In the genomic region with DNA sequence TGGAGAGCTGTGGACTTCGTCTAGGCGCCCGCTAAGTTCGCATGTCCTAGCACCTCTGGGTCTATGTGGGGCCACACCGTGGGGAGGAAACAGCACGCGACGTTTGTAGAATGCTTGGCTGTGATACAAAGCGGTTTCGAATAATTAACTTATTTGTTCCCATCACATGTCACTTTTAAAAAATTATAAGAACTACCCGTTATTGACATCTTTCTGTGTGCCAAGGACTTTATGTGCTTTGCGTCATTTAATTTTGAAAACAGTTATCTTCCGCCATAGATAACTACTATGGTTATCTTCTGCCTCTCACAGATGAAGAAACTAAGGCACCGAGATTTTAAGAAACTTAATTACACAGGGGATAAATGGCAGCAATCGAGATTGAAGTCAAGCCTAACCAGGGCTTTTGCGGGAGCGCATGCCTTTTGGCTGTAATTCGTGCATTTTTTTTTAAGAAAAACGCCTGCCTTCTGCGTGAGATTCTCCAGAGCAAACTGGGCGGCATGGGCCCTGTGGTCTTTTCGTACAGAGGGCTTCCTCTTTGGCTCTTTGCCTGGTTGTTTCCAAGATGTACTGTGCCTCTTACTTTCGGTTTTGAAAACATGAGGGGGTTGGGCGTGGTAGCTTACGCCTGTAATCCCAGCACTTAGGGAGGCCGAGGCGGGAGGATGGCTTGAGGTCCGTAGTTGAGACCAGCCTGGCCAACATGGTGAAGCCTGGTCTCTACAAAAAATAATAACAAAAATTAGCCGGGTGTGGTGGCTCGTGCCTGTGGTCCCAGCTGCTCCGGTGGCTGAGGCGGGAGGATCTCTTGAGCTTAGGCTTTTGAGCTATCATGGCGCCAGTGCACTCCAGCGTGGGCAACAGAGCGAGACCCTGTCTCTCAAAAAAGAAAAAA, we compare ENCODE assay signal across 1 cellular context.
A peak's percentile ranks its signal among the peaks of the same experiment; 100 is the strongest.
TF ChIP-seq lines count a peak whose summit lies in the region.

No MANE protein-coding gene starts in this region.

TF ChIP-seq in K562, 482 proteins besides CTCF, POLR2A, EP300 and RAD21 (continues in another document):
- no peak for TF ChIP-seq MEF2D (tag; conservative IDR thresholded peaks at IDR 0.05; ENCODE audit: low read depth)
- no peak for TF ChIP-seq SRSF3 (IDR thresholded peaks at IDR 0.05; ENCODE audit: insufficient read depth, low read length)
- peak; percentile 42; the same call in 1 of the 2 replicates for TF ChIP-seq ELF1 (tag; IDR thresholded peaks at IDR 0.05)
- no peak for TF ChIP-seq ZNF561 (CRISPR knock-in tag; conservative IDR thresholded peaks at IDR 0.05)
- TF ChIP-seq, protein P1, sequence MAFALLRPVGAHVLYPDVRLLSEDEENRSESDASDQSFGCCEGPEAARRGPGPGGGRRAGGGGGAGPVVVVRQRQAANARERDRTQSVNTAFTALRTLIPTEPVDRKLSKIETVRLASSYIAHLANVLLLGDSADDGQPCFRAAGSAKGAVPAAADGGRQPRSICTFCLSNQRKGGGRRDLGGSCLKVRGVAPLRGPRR (CRISPR knock-in tag; IDR thresholded peaks at IDR 0.05), result no peak
- peak; percentile 96 for TF ChIP-seq IRF2 (CRISPR knock-in tag; IDR thresholded peaks at IDR 0.05)
- TF ChIP-seq ZKSCAN1 (IDR thresholded peaks at IDR 0.05; ENCODE audit: low read depth, low read length), result no peak
- TF ChIP-seq KLF1 (tag; IDR thresholded peaks at IDR 0.05), result no peak
- TF ChIP-seq KAT2B (IDR thresholded peaks at IDR 0.05; ENCODE audit: low read depth, low read length), result no peak
- TF ChIP-seq ZNF785 (CRISPR knock-in tag; IDR thresholded peaks at IDR 0.05), result no peak
- TF ChIP-seq, protein P2, sequence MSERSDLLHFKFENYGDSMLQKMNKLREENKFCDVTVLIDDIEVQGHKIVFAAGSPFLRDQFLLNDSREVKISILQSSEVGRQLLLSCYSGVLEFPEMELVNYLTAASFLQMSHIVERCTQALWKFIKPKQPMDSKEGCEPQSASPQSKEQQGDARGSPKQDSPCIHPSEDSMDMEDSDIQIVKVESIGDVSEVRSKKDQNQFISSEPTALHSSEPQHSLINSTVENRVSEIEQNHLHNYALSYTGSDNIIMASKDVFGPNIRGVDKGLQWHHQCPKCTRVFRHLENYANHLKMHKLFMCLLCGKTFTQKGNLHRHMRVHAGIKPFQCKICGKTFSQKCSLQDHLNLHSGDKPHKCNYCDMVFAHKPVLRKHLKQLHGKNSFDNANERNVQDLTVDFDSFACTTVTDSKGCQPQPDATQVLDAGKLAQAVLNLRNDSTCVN (CRISPR knock-in tag; IDR thresholded peaks at IDR 0.05), result no peak
- TF ChIP-seq RFX5 (IDR thresholded peaks at IDR 0.05; ENCODE audit: low read depth, low read length), result peak; percentile 48
- no peak for TF ChIP-seq NR2C2 (CRISPR knock-in tag; IDR thresholded peaks at IDR 0.05)
- 0 out of 2 replicates have a peak, but pooled peaks have one; percentile 43 for TF ChIP-seq NR2C2 (tag; IDR thresholded peaks at IDR 0.05)
- TF ChIP-seq ZFX (CRISPR knock-in tag; IDR thresholded peaks at IDR 0.05), result no peak
- TF ChIP-seq L3MBTL2 (IDR thresholded peaks at IDR 0.05), result peak; percentile 54
- TF ChIP-seq HDAC1 (IDR thresholded peaks at IDR 0.05), result 0 out of 4 replicates have a peak, but pooled peaks of 1 of the 2 experiments have one; percentile 53
- TF ChIP-seq, protein P3, sequence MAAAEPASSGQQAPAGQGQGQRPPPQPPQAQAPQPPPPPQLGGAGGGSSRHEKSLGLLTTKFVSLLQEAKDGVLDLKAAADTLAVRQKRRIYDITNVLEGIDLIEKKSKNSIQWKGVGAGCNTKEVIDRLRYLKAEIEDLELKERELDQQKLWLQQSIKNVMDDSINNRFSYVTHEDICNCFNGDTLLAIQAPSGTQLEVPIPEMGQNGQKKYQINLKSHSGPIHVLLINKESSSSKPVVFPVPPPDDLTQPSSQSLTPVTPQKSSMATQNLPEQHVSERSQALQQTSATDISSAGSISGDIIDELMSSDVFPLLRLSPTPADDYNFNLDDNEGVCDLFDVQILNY (CRISPR knock-in tag; IDR thresholded peaks at IDR 0.05), result 0 out of 2 replicates have a peak, but pooled peaks have one; percentile 4
- no peak for TF ChIP-seq FOXA1 (IDR thresholded peaks at IDR 0.05; ENCODE audit: borderline replicate concordance)
- no peak for TF ChIP-seq SNIP1 (IDR thresholded peaks at IDR 0.05; ENCODE audit: low read depth)
- no peak for TF ChIP-seq HMG20B (CRISPR knock-in tag; IDR thresholded peaks at IDR 0.05)
- TF ChIP-seq TAF7 (tag; IDR thresholded peaks at IDR 0.05), result no peak
- TF ChIP-seq DMBX1 (CRISPR knock-in tag; IDR thresholded peaks at IDR 0.05; ENCODE audit: borderline replicate concordance), result 0 out of 2 replicates have a peak, but pooled peaks have one; percentile 36
- TF ChIP-seq SMARCE1 (IDR thresholded peaks at IDR 0.05), result peak; percentile 45; the same call in 1 of the 2 replicates
- TF ChIP-seq PHF20 (IDR thresholded peaks at IDR 0.05; ENCODE audit: partially characterized antibody), result no peak
- no peak for TF ChIP-seq CBX2 (IDR thresholded peaks at IDR 0.05; ENCODE audit: insufficient read depth, low read length, poor library complexity, severe bottlenecking)
- no peak for TF ChIP-seq OTX1 (CRISPR knock-in tag; IDR thresholded peaks at IDR 0.05)
- peak; percentile 60 for TF ChIP-seq SPI1 (IDR thresholded peaks at IDR 0.05; ENCODE audit: borderline replicate concordance, low read depth, low read length)
- TF ChIP-seq, protein P4, sequence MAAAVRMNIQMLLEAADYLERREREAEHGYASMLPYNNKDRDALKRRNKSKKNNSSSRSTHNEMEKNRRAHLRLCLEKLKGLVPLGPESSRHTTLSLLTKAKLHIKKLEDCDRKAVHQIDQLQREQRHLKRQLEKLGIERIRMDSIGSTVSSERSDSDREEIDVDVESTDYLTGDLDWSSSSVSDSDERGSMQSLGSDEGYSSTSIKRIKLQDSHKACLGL (CRISPR knock-in tag; IDR thresholded peaks at IDR 0.05; ENCODE audit: borderline replicate concordance, poor library complexity, severe bottlenecking), result peak; percentile 30
- TF ChIP-seq, protein P5, sequence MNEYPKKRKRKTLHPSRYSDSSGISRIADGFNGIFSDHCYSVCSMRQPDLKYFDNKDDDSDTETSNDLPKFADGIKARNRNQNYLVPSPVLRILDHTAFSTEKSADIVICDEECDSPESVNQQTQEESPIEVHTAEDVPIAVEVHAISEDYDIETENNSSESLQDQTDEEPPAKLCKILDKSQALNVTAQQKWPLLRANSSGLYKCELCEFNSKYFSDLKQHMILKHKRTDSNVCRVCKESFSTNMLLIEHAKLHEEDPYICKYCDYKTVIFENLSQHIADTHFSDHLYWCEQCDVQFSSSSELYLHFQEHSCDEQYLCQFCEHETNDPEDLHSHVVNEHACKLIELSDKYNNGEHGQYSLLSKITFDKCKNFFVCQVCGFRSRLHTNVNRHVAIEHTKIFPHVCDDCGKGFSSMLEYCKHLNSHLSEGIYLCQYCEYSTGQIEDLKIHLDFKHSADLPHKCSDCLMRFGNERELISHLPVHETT (CRISPR knock-in tag; conservative IDR thresholded peaks at IDR 0.05 in 1 of 2, IDR thresholded peaks at IDR 0.05 in 1 of 2), result no peak
- peak; percentile 86 for TF ChIP-seq NFIC (IDR thresholded peaks at IDR 0.05)
- no peak for TF ChIP-seq SREBF1 (IDR thresholded peaks at IDR 0.05; ENCODE audit: borderline replicate concordance, low read depth, low read length)
- no peak for TF ChIP-seq MEF2A (IDR thresholded peaks at IDR 0.05; ENCODE audit: control insufficient read depth, low read depth, low read length)
- peak; percentile 83 to 86 for TF ChIP-seq FOXK2 (conservative IDR thresholded peaks at IDR 0.05 in 1 of 2, IDR thresholded peaks at IDR 0.05 in 1 of 2; ENCODE audit: low read depth in 2 of 2)
- no peak; the same call in 1 of the 2 replicates for TF ChIP-seq NFRKB (IDR thresholded peaks at IDR 0.05; ENCODE audit: low read depth)
- TF ChIP-seq MTA1 (IDR thresholded peaks at IDR 0.05; ENCODE audit: borderline replicate concordance), result peak; percentile 20; the same call in 1 of the 2 replicates
- peak; percentile 5 for TF ChIP-seq DACH1 (IDR thresholded peaks at IDR 0.05; ENCODE audit: partially characterized antibody)
- TF ChIP-seq ZNF431 (CRISPR knock-in tag; IDR thresholded peaks at IDR 0.05), result no peak; the same call in 1 of the 2 replicates
- TF ChIP-seq KAT7 (CRISPR knock-in tag; IDR thresholded peaks at IDR 0.05; ENCODE audit: borderline replicate concordance), result no peak
- TF ChIP-seq, protein P6, sequence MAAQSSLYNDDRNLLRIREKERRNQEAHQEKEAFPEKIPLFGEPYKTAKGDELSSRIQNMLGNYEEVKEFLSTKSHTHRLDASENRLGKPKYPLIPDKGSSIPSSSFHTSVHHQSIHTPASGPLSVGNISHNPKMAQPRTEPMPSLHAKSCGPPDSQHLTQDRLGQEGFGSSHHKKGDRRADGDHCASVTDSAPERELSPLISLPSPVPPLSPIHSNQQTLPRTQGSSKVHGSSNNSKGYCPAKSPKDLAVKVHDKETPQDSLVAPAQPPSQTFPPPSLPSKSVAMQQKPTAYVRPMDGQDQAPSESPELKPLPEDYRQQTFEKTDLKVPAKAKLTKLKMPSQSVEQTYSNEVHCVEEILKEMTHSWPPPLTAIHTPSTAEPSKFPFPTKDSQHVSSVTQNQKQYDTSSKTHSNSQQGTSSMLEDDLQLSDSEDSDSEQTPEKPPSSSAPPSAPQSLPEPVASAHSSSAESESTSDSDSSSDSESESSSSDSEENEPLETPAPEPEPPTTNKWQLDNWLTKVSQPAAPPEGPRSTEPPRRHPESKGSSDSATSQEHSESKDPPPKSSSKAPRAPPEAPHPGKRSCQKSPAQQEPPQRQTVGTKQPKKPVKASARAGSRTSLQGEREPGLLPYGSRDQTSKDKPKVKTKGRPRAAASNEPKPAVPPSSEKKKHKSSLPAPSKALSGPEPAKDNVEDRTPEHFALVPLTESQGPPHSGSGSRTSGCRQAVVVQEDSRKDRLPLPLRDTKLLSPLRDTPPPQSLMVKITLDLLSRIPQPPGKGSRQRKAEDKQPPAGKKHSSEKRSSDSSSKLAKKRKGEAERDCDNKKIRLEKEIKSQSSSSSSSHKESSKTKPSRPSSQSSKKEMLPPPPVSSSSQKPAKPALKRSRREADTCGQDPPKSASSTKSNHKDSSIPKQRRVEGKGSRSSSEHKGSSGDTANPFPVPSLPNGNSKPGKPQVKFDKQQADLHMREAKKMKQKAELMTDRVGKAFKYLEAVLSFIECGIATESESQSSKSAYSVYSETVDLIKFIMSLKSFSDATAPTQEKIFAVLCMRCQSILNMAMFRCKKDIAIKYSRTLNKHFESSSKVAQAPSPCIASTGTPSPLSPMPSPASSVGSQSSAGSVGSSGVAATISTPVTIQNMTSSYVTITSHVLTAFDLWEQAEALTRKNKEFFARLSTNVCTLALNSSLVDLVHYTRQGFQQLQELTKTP (IDR thresholded peaks at IDR 0.05; ENCODE audit: low read depth in 1 of 2, partially characterized antibody in 2 of 2), result peak; percentile 39 to 47
- peak; percentile 18; the same call in 1 of the 2 replicates for TF ChIP-seq ZNF668 (CRISPR knock-in tag; IDR thresholded peaks at IDR 0.05)
- TF ChIP-seq, protein P7, sequence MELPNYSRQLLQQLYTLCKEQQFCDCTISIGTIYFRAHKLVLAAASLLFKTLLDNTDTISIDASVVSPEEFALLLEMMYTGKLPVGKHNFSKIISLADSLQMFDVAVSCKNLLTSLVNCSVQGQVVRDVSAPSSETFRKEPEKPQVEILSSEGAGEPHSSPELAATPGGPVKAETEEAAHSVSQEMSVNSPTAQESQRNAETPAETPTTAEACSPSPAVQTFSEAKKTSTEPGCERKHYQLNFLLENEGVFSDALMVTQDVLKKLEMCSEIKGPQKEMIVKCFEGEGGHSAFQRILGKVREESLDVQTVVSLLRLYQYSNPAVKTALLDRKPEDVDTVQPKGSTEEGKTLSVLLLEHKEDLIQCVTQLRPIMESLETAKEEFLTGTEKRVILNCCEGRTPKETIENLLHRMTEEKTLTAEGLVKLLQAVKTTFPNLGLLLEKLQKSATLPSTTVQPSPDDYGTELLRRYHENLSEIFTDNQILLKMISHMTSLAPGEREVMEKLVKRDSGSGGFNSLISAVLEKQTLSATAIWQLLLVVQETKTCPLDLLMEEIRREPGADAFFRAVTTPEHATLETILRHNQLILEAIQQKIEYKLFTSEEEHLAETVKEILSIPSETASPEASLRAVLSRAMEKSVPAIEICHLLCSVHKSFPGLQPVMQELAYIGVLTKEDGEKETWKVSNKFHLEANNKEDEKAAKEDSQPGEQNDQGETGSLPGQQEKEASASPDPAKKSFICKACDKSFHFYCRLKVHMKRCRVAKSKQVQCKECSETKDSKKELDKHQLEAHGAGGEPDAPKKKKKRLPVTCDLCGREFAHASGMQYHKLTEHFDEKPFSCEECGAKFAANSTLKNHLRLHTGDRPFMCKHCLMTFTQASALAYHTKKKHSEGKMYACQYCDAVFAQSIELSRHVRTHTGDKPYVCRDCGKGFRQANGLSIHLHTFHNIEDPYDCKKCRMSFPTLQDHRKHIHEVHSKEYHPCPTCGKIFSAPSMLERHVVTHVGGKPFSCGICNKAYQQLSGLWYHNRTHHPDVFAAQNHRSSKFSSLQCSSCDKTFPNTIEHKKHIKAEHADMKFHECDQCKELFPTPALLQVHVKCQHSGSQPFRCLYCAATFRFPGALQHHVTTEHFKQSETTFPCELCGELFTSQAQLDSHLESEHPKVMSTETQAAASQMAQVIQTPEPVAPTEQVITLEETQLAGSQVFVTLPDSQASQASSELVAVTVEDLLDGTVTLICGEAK (IDR thresholded peaks at IDR 0.05), result 0 out of 2 replicates have a peak, but pooled peaks have one; percentile 34
- TF ChIP-seq, protein P7 (CRISPR knock-in tag; IDR thresholded peaks at IDR 0.05), result no peak
- TF ChIP-seq ZSCAN29 (IDR thresholded peaks at IDR 0.05), result no peak
- TF ChIP-seq SMAD1 (IDR thresholded peaks at IDR 0.05; ENCODE audit: low read depth, low read length, partially characterized antibody), result peak; percentile 31
- no peak; a peak in 1 of 4 replicates for TF ChIP-seq TRIM24 (IDR thresholded peaks at IDR 0.05)
- no peak for TF ChIP-seq PRPF4 (IDR thresholded peaks at IDR 0.05; ENCODE audit: insufficient read depth, low read depth, low read length, poor library complexity, severe bottlenecking)
